ENCODE assay signal across 17 cellular contexts in the genomic region with DNA sequence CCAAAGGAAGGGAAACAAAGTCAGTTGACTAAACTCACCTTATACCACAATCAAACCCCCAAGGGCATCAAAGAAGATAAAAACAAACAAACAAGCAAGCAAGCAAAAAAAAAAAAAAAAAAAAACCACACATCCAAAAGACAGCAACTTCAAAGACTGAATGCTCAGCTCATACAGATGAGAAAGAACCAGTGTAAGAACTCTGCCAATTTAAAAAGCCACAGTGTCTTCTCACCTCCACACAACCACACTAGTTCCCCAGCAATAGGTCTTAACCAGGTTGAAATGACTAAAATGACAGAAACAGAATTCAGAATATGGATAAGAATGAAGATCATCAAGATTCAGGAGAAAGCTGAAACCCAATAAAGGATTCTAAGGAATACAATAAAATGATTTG.
DNase-seq lines count a peak whose midpoint lies in the region; ATAC-seq and TF ChIP-seq lines count a peak whose summit lies in the region.
"Had no signal": no experiment of that assay in that cellular context is flagged by ENCODE, and none has a peak within 500 bp of the region (broad histone marks: within the 10 kb centered on the region; RNA-seq: fewer than 3 reads in every experiment).

No MANE protein-coding gene starts in this region.

- CTCF ChIA-PET in activated CD8-positive, alpha-beta T cell treated with anti-CD3 and anti-CD28 coated beads for 36 hours (lab: Charles Lee): interaction anchor here (1.8 kb wide), 1 partner anchor 8 kb away, joined by 8 read pairs; no protein-coding TSS in a partner anchor

- H3K27ac Mint-ChIP-seq in activated T-cell treated with anti-CD3 and anti-CD28 coated beads, Interleukin-2, amount 50 U/mL, for 24 hours: peak overlapping the region; percentile 15
- H3K27ac Mint-ChIP-seq in activated CD8-positive, alpha-beta T cell treated with anti-CD3 and anti-CD28 coated beads for 36 hours: peak overlapping the region; percentile 30
- peak overlapping the region in 1 of 2 donors; percentile 44 for H3K27ac Mint-ChIP-seq in effector memory CD8-positive, alpha-beta T cell
- peak overlapping the region; percentile 20 for H3K27ac Mint-ChIP-seq in stimulated activated naive B cell treated with anti-CD40 and anti-IgM and Interleukin-4, amounts not matched to agents 10 μg/mL and 1 μg/mL and 100 μg/mL, for 72 hours
- H3K27ac Mint-ChIP-seq: CD4-positive, alpha-beta T cell had no signal

- peaks cover 30% of the 10 kb centered on the region for H3K36me3 Mint-ChIP-seq in activated T-cell treated with anti-CD3 and anti-CD28 coated beads, Interleukin-2, amount 50 U/mL, for 24 hours (ENCODE audit: low read depth)
- H3K36me3 Mint-ChIP-seq in activated CD8-positive, alpha-beta T cell treated with anti-CD3 and anti-CD28 coated beads for 36 hours (ENCODE audit: low read depth): peaks cover 16% of the 10 kb centered on the region
- H3K36me3 Mint-ChIP-seq in effector memory CD8-positive, alpha-beta T cell (ENCODE audit: insufficient read depth): peaks cover 3% of the 10 kb centered on the region
- peaks cover 8 to 18% of the 10 kb centered on the region in 2 donors for H3K36me3 Mint-ChIP-seq in stimulated activated naive B cell treated with anti-CD40 and anti-IgM and Interleukin-4, amounts not matched to agents 10 μg/mL and 1 μg/mL and 100 μg/mL, for 72 hours

- H3K9me3 Mint-ChIP-seq in activated T-cell treated with anti-CD3 and anti-CD28 coated beads, Interleukin-2, amount 50 U/mL, for 24 hours: peaks cover 4% of the 10 kb centered on the region
- H3K9me3 Mint-ChIP-seq in activated CD8-positive, alpha-beta T cell treated with anti-CD3 and anti-CD28 coated beads for 36 hours: peaks cover 4% of the 10 kb centered on the region
- H3K9me3 Mint-ChIP-seq in effector memory CD8-positive, alpha-beta T cell: no peaks in the 10 kb centered on the region
- H3K9me3 Mint-ChIP-seq in stimulated activated naive B cell treated with anti-CD40 and anti-IgM and Interleukin-4, amounts not matched to agents 10 μg/mL and 1 μg/mL and 100 μg/mL, for 72 hours: peaks cover 0 to 4% of the 10 kb centered on the region in 2 donors
- H3K9me3 Mint-ChIP-seq: CD4-positive, alpha-beta T cell; H9 had no signal

- peaks cover 39% of the 10 kb centered on the region for H3K4me1 Mint-ChIP-seq in activated T-cell treated with anti-CD3 and anti-CD28 coated beads, Interleukin-2, amount 50 U/mL, for 24 hours (ENCODE audit: low read depth)
- peaks cover 26% of the 10 kb centered on the region for H3K4me1 Mint-ChIP-seq in activated CD8-positive, alpha-beta T cell treated with anti-CD3 and anti-CD28 coated beads for 36 hours (ENCODE audit: low read depth)
- peaks cover 26 to 36% of the 10 kb centered on the region in 2 donors for H3K4me1 Mint-ChIP-seq in effector memory CD8-positive, alpha-beta T cell (ENCODE audit: low read depth in 2 of 2)
- H3K4me1 Mint-ChIP-seq in stimulated activated naive B cell treated with anti-CD40 and anti-IgM and Interleukin-4, amounts not matched to agents 10 μg/mL and 1 μg/mL and 100 μg/mL, for 72 hours: peaks cover 21 to 29% of the 10 kb centered on the region in 2 donors

- no peak for TF ChIP-seq CTCF in activated CD8-positive, alpha-beta T cell treated with anti-CD3 and anti-CD28 coated beads for 36 hours (IDR thresholded peaks at IDR 0.05)

- H3K27me3 Mint-ChIP-seq in activated T-cell treated with anti-CD3 and anti-CD28 coated beads, Interleukin-2, amount 50 U/mL, for 24 hours: no peaks in the 10 kb centered on the region
- H3K27me3 Mint-ChIP-seq in activated CD8-positive, alpha-beta T cell treated with anti-CD3 and anti-CD28 coated beads for 36 hours: no peaks in the 10 kb centered on the region
- no peaks in the 10 kb centered on the region for H3K27me3 Mint-ChIP-seq in effector memory CD8-positive, alpha-beta T cell
- no peaks in the 10 kb centered on the region for H3K27me3 Mint-ChIP-seq in stimulated activated naive B cell treated with anti-CD40 and anti-IgM and Interleukin-4, amounts not matched to agents 10 μg/mL and 1 μg/mL and 100 μg/mL, for 72 hours
- H3K27me3 Mint-ChIP-seq: CD4-positive, alpha-beta T cell had no signal

- DNase-seq in activated T-cell treated with anti-CD3 and anti-CD28 coated beads, Interleukin-2, amount 50 U/mL, for 24 hours: no peak
- no peak for DNase-seq in activated T-cell treated with anti-CD3 and anti-CD28 coated beads, Interleukin-2, amount 50 U/mL, for 48 hours
- no peak for DNase-seq in activated CD8-positive, alpha-beta T cell treated with anti-CD3 and anti-CD28 coated beads for 36 hours
- no peak for DNase-seq in effector memory CD8-positive, alpha-beta T cell
- no peak for DNase-seq in stimulated activated naive B cell treated with anti-CD40 and anti-IgM and Interleukin-4, amounts not matched to agents 10 μg/mL and 1 μg/mL and 100 μg/mL, for 72 hours
- no peak for DNase-seq in head of caudate nucleus
- no peak for DNase-seq in NCI-H1048 (lab: John Stamatoyannopoulos, UW)
- DNase-seq: AML-193; Caco-2; CD4-positive, alpha-beta T cell; DMS153; DMS79; GF-D8; H9; IMR-90 had no signal

- intact Hi-C loops in activated CD8-positive, alpha-beta T cell treated with anti-CD3 and anti-CD28 coated beads for 36 hours (cut with micrococcal nuclease): no loop called here
- intact Hi-C loops in head of caudate nucleus (cut with DNase I): no loop called here

- ATAC-seq in activated CD8-positive, alpha-beta T cell treated with anti-CD3 and anti-CD28 coated beads for 36 hours: no peak
- ATAC-seq in effector memory CD8-positive, alpha-beta T cell (replicated peaks): peak; percentile 43
- ATAC-seq in stimulated activated naive B cell treated with anti-CD40 and anti-IgM and Interleukin-4, amounts not matched to agents 10 μg/mL and 1 μg/mL and 100 μg/mL, for 72 hours (replicated peaks): no peak
- ATAC-seq in HG03025 (IDR thresholded peaks at IDR 0.05; ENCODE audit: low FRiP score, unreplicated experiment): no peak
- ATAC-seq: A549 had no signal

- H3K4me3 Mint-ChIP-seq in activated T-cell treated with anti-CD3 and anti-CD28 coated beads, Interleukin-2, amount 50 U/mL, for 24 hours: no peak overlapping the region
- H3K4me3 Mint-ChIP-seq in activated CD8-positive, alpha-beta T cell treated with anti-CD3 and anti-CD28 coated beads for 36 hours: no peak overlapping the region
- no peak overlapping the region for H3K4me3 Mint-ChIP-seq in effector memory CD8-positive, alpha-beta T cell
- no peak overlapping the region for H3K4me3 Mint-ChIP-seq in stimulated activated naive B cell treated with anti-CD40 and anti-IgM and Interleukin-4, amounts not matched to agents 10 μg/mL and 1 μg/mL and 100 μg/mL, for 72 hours
- H3K4me3 Mint-ChIP-seq: CD4-positive, alpha-beta T cell; H9 had no signal

- POLR2A ChIA-PET in activated CD8-positive, alpha-beta T cell treated with anti-CD3 and anti-CD28 coated beads for 36 hours (lab: Charles Lee): interaction anchor here (0.8 kb wide), 1 partner anchor 430 kb away, joined by 3 read pairs; no protein-coding TSS in a partner anchor
